ENCODE assay signal across 10 cellular contexts in genomic region chr10:119539359-119539651, GRCh38. TPM values are rescaled to one million over a fixed set of nuclear protein-coding genes. Genes with fewer than 3 reads are reported as not detected.
A peak's percentile ranks its signal among the peaks of the same experiment; 100 is the strongest.
DNase-seq lines count a peak whose midpoint lies in the region; ATAC-seq, FAIRE-seq and TF ChIP-seq lines count a peak whose summit lies in the region.
"Had no signal": no experiment of that assay in that cellular context is flagged by ENCODE, and none has a peak within 500 bp of the region (broad histone marks: within the 10 kb centered on the region; RNA-seq: fewer than 3 reads in every experiment).

No MANE protein-coding gene starts in this region.

- H4K20me1 ChIP-seq in keratinocyte (ENCODE audit: control insufficient read depth, extremely low read depth, insufficient read depth, low read length): no peaks in the 10 kb centered on the region

- peak overlapping the region in 1 of 3 experiments; percentile 26 for H3K4me3 ChIP-seq in keratinocyte (ENCODE audit: control insufficient read depth in 2 of 3, extremely low read depth in 1 of 3, insufficient read depth in 2 of 3, low read depth in 1 of 3, low read length in 3 of 3)

- H3K79me2 ChIP-seq in keratinocyte (ENCODE audit: control insufficient read depth, insufficient read depth, low read length): peaks cover 73% of the 10 kb centered on the region

- peaks cover 79% of the 10 kb centered on the region for H3K4me1 Mint-ChIP-seq in activated T-cell treated with anti-CD3 and anti-CD28 coated beads, Interleukin-2, amount 50 U/mL, for 72 hours (ENCODE audit: low read depth)

- peak overlapping the region; percentile 84 to 86 for H3K4me3 Mint-ChIP-seq in activated T-cell treated with anti-CD3 and anti-CD28 coated beads, Interleukin-2, amount 50 U/mL, for 72 hours
- H3K4me3 Mint-ChIP-seq: nephron progenitor cell had no signal

- peak overlapping the region; percentile 36 for H3K27ac ChIP-seq in keratinocyte (ENCODE audit: control insufficient read depth, insufficient read depth, low read length)

- H3K9me3 Mint-ChIP-seq in activated T-cell treated with anti-CD3 and anti-CD28 coated beads, Interleukin-2, amount 50 U/mL, for 72 hours: no peaks in the 10 kb centered on the region
- H3K9me3 Mint-ChIP-seq: nephron progenitor cell had no signal

- H3K27me3 Mint-ChIP-seq in activated T-cell treated with anti-CD3 and anti-CD28 coated beads, Interleukin-2, amount 50 U/mL, for 72 hours (ENCODE audit: low read depth): no peaks in the 10 kb centered on the region

- no peak overlapping the region for H2AFZ ChIP-seq in keratinocyte (ENCODE audit: control insufficient read depth, low read length)

- peak overlapping the region; percentile 87 for H3K27ac Mint-ChIP-seq in activated T-cell treated with anti-CD3 and anti-CD28 coated beads, Interleukin-2, amount 50 U/mL, for 72 hours
- H3K27ac Mint-ChIP-seq: nephron progenitor cell had no signal

- H3K27me3 ChIP-seq in keratinocyte (ENCODE audit: control insufficient read depth, extremely low read depth, insufficient read depth, low read length): no peaks in the 10 kb centered on the region

- no peak for TF ChIP-seq CTCF in keratinocyte (optimal IDR thresholded peaks at IDR 0.05 in 1 of 3, IDR thresholded peaks at IDR 0.05 in 1 of 3, conservative IDR thresholded peaks at IDR 0.05 in 1 of 3; ENCODE audit: extremely low read depth in 1 of 3, insufficient read depth in 2 of 3, low read length in 3 of 3)

- ATAC-seq in activated T-cell treated with anti-CD3 and anti-CD28 coated beads, Interleukin-2, amount 50 U/mL, for 72 hours (replicated peaks in 1 of 2): no peak
- ATAC-seq in GM21723 (IDR thresholded peaks at IDR 0.05; ENCODE audit: unreplicated experiment): no peak

- peak overlapping the region; percentile 11 for H3K9ac ChIP-seq in keratinocyte (ENCODE audit: control insufficient read depth, extremely low read depth, insufficient read depth, low read length)

- peak; percentile 43 for DNase-seq in stimulated activated CD4-positive, alpha-beta T cell treated with anti-CD3 and anti-CD28 coated beads, Interleukin-15, amount 100 ng/mL, for 24 hours
- no peak for DNase-seq in stimulated activated CD4-positive, alpha-beta T cell treated with anti-CD3 and anti-CD28 coated beads, Interleukin-2, amount 100 ng/mL, for 48 hours
- DNase-seq in activated T-cell treated with anti-CD3 and anti-CD28 coated beads, Interleukin-2, amount 50 U/mL, for 72 hours: peak in 1 of 2 donors; percentile 40
- DNase-seq in keratinocyte (ENCODE audit: low read depth, low spot score): no peak
- no peak for DNase-seq in pons (ENCODE audit: low spot score)
- DNase-seq in activated gamma-delta T cell (lab: John Stamatoyannopoulos, UW): no peak
- no peak for DNase-seq in amniotic stem cell (lab: John Stamatoyannopoulos, UW)
- DNase-seq: nephron progenitor cell had no signal

- peaks cover 3 to 8% of the 10 kb centered on the region in 2 donors for H3K36me3 Mint-ChIP-seq in activated T-cell treated with anti-CD3 and anti-CD28 coated beads, Interleukin-2, amount 50 U/mL, for 72 hours (ENCODE audit: insufficient read depth in 2 of 2)

- FAIRE-seq in keratinocyte (lab: Jason Lieb, UNC): no peak
- FAIRE-seq: GM19239 had no signal

- peaks cover 0 to 4% of the 10 kb centered on the region in 2 experiments for H3K36me3 ChIP-seq in keratinocyte (ENCODE audit: control insufficient read depth in 2 of 2, extremely low read depth in 1 of 2, insufficient read depth in 2 of 2, low read length in 2 of 2)

- no peaks in the 10 kb centered on the region for H3K9me1 ChIP-seq in keratinocyte (ENCODE audit: control insufficient read depth, extremely low read depth, insufficient read depth, low read length)

- dilution Hi-C loops in keratinocyte (cut with MboI; ENCODE audit: extremely low pct_ligation_motif_present, low sequenced_read_pairs): no loop called here

- H3K4me2 ChIP-seq in keratinocyte (ENCODE audit: control insufficient read depth, extremely low read depth, insufficient read depth, low read depth, low read length): peak overlapping the region; percentile 50

- H3K4me1 ChIP-seq in keratinocyte (ENCODE audit: control insufficient read depth, extremely low read depth, insufficient read depth, low read length): peaks cover 39% of the 10 kb centered on the region

- H3K9me3 ChIP-seq in keratinocyte (ENCODE audit: control insufficient read depth, low read depth, low read length): no peaks in the 10 kb centered on the region

RNA-seq across cellular contexts. Expression of gene RGS10, which starts 3.2 kb away (rescaled TPM):
- 100 to 1,000 TPM; 161 to 208 TPM for total RNA-seq in activated T-cell treated with anti-CD3 and anti-CD28 coated beads, Interleukin-2, amount 50 U/mL, for 72 hours
- 51.0 to 87.8 TPM (median 66.4 TPM) in 3 replicates for polyA plus RNA-seq in keratinocyte
- 26.7 TPM for polyA plus RNA-seq in keratinocyte (2011; ENCODE audit: low read depth)
- polyA plus RNA-seq in keratinocyte (2011; cell fraction: cytosol; rRNA removed): 79.8 and 97.8 TPM in 2 replicates
- polyA plus RNA-seq in keratinocyte (2011; cell fraction: nucleus; rRNA removed): 16.2 and 23.1 TPM in 2 replicates
- polyA plus RNA-seq in keratinocyte (2012; ENCODE audit: low replicate concordance): 62.0 and 82.8 TPM in 2 replicates
- polyA minus RNA-seq in keratinocyte: 2.9 to 22.3 TPM (median 17.0 TPM) in 3 replicates
- polyA minus RNA-seq in keratinocyte (2011; cell fraction: cytosol; rRNA and poly(A)+ RNA removed): 43.5 TPM
- 6.0 and 6.7 TPM in 2 replicates for polyA minus RNA-seq in keratinocyte (2011; cell fraction: nucleus; rRNA and poly(A)+ RNA removed)

RNA-seq across cellular contexts. Expression of gene TIAL1, which starts 57.5 kb away (rescaled TPM):
- 100 to 1,000 TPM; 201 to 224 TPM for total RNA-seq in activated T-cell treated with anti-CD3 and anti-CD28 coated beads, Interleukin-2, amount 50 U/mL, for 72 hours
- polyA plus RNA-seq in keratinocyte: 66.9 to 117 TPM (median 98.1 TPM) in 3 replicates
- 181 TPM for polyA plus RNA-seq in keratinocyte (2011; ENCODE audit: low read depth)
- polyA plus RNA-seq in keratinocyte (2011; cell fraction: cytosol; rRNA removed): 42.0 and 70.2 TPM in 2 replicates
- polyA plus RNA-seq in keratinocyte (2011; cell fraction: nucleus; rRNA removed): 193 and 255 TPM in 2 replicates
- polyA plus RNA-seq in keratinocyte (2012; ENCODE audit: low replicate concordance): 70.7 and 108 TPM in 2 replicates
- polyA minus RNA-seq in keratinocyte: 23.8 to 78.1 TPM (median 32.4 TPM) in 3 replicates
- 24.4 TPM for polyA minus RNA-seq in keratinocyte (2011; cell fraction: cytosol; rRNA and poly(A)+ RNA removed)
- polyA minus RNA-seq in keratinocyte (2011; cell fraction: nucleus; rRNA and poly(A)+ RNA removed): 35.2 and 69.0 TPM in 2 replicates
